ENCODE assay signal across 10 cellular contexts in genomic region chr1:24927886-24928630, GRCh38. TPM values are rescaled to one million over a fixed set of nuclear protein-coding genes. Genes with fewer than 3 reads are reported as not detected.
DNase-seq lines count a peak whose midpoint lies in the region; ATAC-seq and TF ChIP-seq lines count a peak whose summit lies in the region.
"Had no signal": no experiment of that assay in that cellular context is flagged by ENCODE, and none has a peak within 500 bp of the region (broad histone marks: within the 10 kb centered on the region; RNA-seq: fewer than 3 reads in every experiment).

No MANE protein-coding gene starts in this region.

- H3K27me3 Mint-ChIP-seq in activated naive CD4-positive, alpha-beta T cell treated with anti-CD3 and anti-CD28 coated beads, Interleukin-2, amount 50 U/mL, for 24 hours, result no peaks in the 10 kb centered on the region
- no peaks in the 10 kb centered on the region for H3K27me3 Mint-ChIP-seq in T-helper 17 cell

- H3K9me3 Mint-ChIP-seq in activated naive CD4-positive, alpha-beta T cell treated with anti-CD3 and anti-CD28 coated beads, Interleukin-2, amount 50 U/mL, for 24 hours, result no peaks in the 10 kb centered on the region

- peak overlapping the region; percentile 90 for H3K4me3 Mint-ChIP-seq in activated naive CD4-positive, alpha-beta T cell treated with anti-CD3 and anti-CD28 coated beads, Interleukin-2, amount 50 U/mL, for 24 hours
- peak overlapping the region; percentile 96 for H3K4me3 Mint-ChIP-seq in T-helper 17 cell

- peak overlapping the region; percentile 90 for H3K27ac Mint-ChIP-seq in activated naive CD4-positive, alpha-beta T cell treated with anti-CD3 and anti-CD28 coated beads, Interleukin-2, amount 50 U/mL, for 24 hours
- peak overlapping the region; percentile 100 for H3K27ac Mint-ChIP-seq in T-helper 17 cell

- peaks cover 4 to 25% of the 10 kb centered on the region in 2 donors for H3K4me1 ChIP-seq in thoracic aorta (ENCODE audit: control insufficient read depth in 1 of 2, low read depth in 2 of 2)

- TF ChIP-seq CTCF in fibroblast of villous mesenchyme (IDR thresholded peaks at IDR 0.05; ENCODE audit: insufficient read depth, low read depth, low read length), result no peak
- no peak for TF ChIP-seq CTCF in thoracic aorta (IDR thresholded peaks at IDR 0.05)

- no peak for ATAC-seq in T-helper 17 cell
- no peak for ATAC-seq in thoracic aorta (ENCODE audit: insufficient number of reproducible peaks, low FRiP score, low read depth)
- no peak for ATAC-seq in activated CD4-positive, CD25-positive, alpha-beta regulatory T cell treated with anti-CD3 and anti-CD28 coated beads, Interleukin-2, amount 50 U/mL, for 24 hours

- DNase-seq in activated naive CD4-positive, alpha-beta T cell treated with anti-CD3 and anti-CD28 coated beads, Interleukin-2, amount 50 U/mL, for 16 hours, result no peak
- DNase-seq in T-helper 17 cell, result no peak
- DNase-seq in fibroblast of villous mesenchyme (ENCODE audit: low read depth), result peak; percentile 20
- DNase-seq in thoracic aorta (ENCODE audit: low spot score), result no peak
- DNase-seq in kidney tubule cell (ENCODE audit: low spot score), result no peak
- no peak for DNase-seq in A172 (ENCODE audit: low spot score)
- DNase-seq: amygdala, DMS 273 treated with DMSO at 0.1 percent for 48 hours had no signal

- peaks cover 16% of the 10 kb centered on the region for H3K36me3 Mint-ChIP-seq in activated naive CD4-positive, alpha-beta T cell treated with anti-CD3 and anti-CD28 coated beads, Interleukin-2, amount 50 U/mL, for 24 hours
- H3K36me3 Mint-ChIP-seq in T-helper 17 cell (ENCODE audit: low read depth), result peaks cover 6% of the 10 kb centered on the region

- H3K27ac ChIP-seq in thoracic aorta, result no peak overlapping the region

- H3K4me1 Mint-ChIP-seq in activated naive CD4-positive, alpha-beta T cell treated with anti-CD3 and anti-CD28 coated beads, Interleukin-2, amount 50 U/mL, for 24 hours, result peaks cover 55% of the 10 kb centered on the region
- peaks cover 37% of the 10 kb centered on the region for H3K4me1 Mint-ChIP-seq in T-helper 17 cell

- no peaks in the 10 kb centered on the region for H3K36me3 ChIP-seq in thoracic aorta

- H3K27me3 ChIP-seq in thoracic aorta (replicated peaks; ENCODE audit: insufficient read depth), result peaks cover 11% of the 10 kb centered on the region

- H3K9me3 ChIP-seq in T-helper 17 cell (ENCODE audit: control insufficient read depth, low read length, poor library complexity, severe bottlenecking), result no peaks in the 10 kb centered on the region
- no peaks in the 10 kb centered on the region for H3K9me3 ChIP-seq in thoracic aorta

- H3K4me3 ChIP-seq in fibroblast of villous mesenchyme (ENCODE audit: low read depth, low read length) (no peak overlapping the region), thoracic aorta (peak overlapping the region; percentile 67)

RNA-seq across cellular contexts. Expression of gene RUNX3, which starts 2.0 kb away (rescaled TPM):
- 100 to 1,000 TPM; 186 to 243 TPM for total RNA-seq in T-helper 17 cell
- total RNA-seq in fibroblast of villous mesenchyme, result not detected in 2 replicates
- 1 to 10 TPM; 6.8 to 8.5 TPM for total RNA-seq in thoracic aorta
- total RNA-seq in A172 (2014; rRNA removed; shearing (Covaris generic)), result not detected in 2 replicates

Comparison
In these comparisons a context has a peak if more than half of its experiments do, and no peak if none do; other contexts are left out.
1. RNA of gene RUNX3, which starts 2.0 kb away (total RNA-seq): 186 to 243 TPM in T-helper 17 cell; 6.8 to 8.5 TPM in thoracic aorta, not detected in fibroblast of villous mesenchyme and not detected in A172; every median in the first group is over 10 times any median in the second.